ENCODE assay signal across 12 cellular contexts in the genomic region with DNA sequence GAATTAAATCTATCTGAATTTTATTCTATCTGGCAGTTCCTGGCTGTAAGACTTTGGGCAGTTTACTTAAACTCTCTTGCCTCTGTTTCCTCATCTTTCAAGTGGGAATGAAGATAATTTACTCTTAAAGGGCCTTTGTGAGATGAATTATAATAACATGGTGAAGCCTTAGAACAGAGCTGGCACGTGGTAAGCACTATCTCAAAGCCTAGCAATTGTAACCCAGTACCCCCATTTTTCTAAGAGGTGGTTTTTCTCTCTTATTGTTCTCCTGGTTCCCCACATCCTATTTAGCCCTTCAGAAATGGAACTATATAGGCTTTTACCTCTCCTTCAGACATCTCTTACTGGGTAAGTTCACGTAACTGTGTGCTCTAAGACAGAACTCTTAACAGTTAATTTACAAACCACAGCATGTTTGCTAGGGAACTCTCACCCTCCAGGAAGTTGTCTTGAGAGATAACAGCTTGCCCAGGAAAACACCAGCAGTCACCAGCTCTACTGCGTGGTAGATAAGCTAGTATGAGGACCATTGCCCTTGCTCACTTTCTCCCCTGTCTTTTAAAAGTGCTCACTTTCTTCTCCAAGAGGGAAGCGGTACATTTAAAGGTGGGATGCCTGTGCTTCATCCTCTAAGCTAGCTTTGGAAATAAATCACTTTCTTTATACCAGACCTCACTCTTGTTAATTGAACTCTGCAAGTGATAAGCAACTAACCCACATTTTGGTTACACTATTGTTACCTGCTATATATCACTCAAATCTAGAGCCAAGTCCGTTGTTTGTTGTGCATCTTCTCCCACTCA. TPM values are rescaled to one million over a fixed set of nuclear protein-coding genes. Genes with fewer than 3 reads are reported as not detected.
DNase-seq lines count a peak whose midpoint lies in the region; ATAC-seq lines count a peak whose summit lies in the region.
"Had no signal": no experiment of that assay in that cellular context is flagged by ENCODE, and none has a peak within 500 bp of the region (broad histone marks: within the 10 kb centered on the region; RNA-seq: fewer than 3 reads in every experiment).

No MANE protein-coding gene starts in this region.

- H3K27me3 ChIP-seq in CD8-positive, alpha-beta memory T cell (ENCODE audit: insufficient read depth, low read length, poor library complexity, severe bottlenecking) = no peaks in the 10 kb centered on the region
- H3K27me3 ChIP-seq in mesenchymal stem cell (ENCODE audit: control insufficient read depth in 1 of 2, insufficient read depth in 1 of 2, low read length in 2 of 2) = peaks cover 9 to 15% of the 10 kb centered on the region in 2 experiments

- H3K9ac ChIP-seq in mesenchymal stem cell (ENCODE audit: low read length) = no peak overlapping the region

- H3K4me2 ChIP-seq in mesenchymal stem cell (ENCODE audit: low read length, poor library complexity, severe bottlenecking) = no peak overlapping the region

- no peak overlapping the region for H3K4ac ChIP-seq in mesenchymal stem cell (ENCODE audit: low read depth in 1 of 2, low read length in 2 of 2)

- H3K27me3 Mint-ChIP-seq in CD8-positive, alpha-beta memory T cell = no peaks in the 10 kb centered on the region

- no peak overlapping the region for H3K27ac ChIP-seq in CD8-positive, alpha-beta memory T cell (ENCODE audit: low read depth, low read length)
- no peak overlapping the region for H3K27ac ChIP-seq in mesenchymal stem cell (ENCODE audit: low read length, poor library complexity, severe bottlenecking)
- H3K27ac ChIP-seq: C4-2B had no signal

- no peak overlapping the region for H4K8ac ChIP-seq in mesenchymal stem cell (ENCODE audit: low read length)

- H2BK5ac ChIP-seq in mesenchymal stem cell (ENCODE audit: low read depth, low read length, poor library complexity, severe bottlenecking) = no peak overlapping the region

- peak overlapping the region; percentile 42 to 80 (median 72) for H3K4me3 Mint-ChIP-seq in CD8-positive, alpha-beta memory T cell

- H2BK120ac ChIP-seq in mesenchymal stem cell (ENCODE audit: low read depth, low read length) = no peak overlapping the region

- H3K4me1 Mint-ChIP-seq in CD8-positive, alpha-beta memory T cell = peaks cover 38 to 53% (median 42%) of the 10 kb centered on the region in 3 donors

- CTCF ChIA-PET in CD8-positive, alpha-beta memory T cell (lab: Charles Lee) = interaction anchor here (0.8 to 2.5 kb wide), 3 partner anchors 9 to 19 kb away, joined by 3 to 10 read pairs (median 7); a partner anchor contains a TSS

- H3K27ac Mint-ChIP-seq in CD8-positive, alpha-beta memory T cell = peak overlapping the region; percentile 79 to 97 (median 90)
- peak overlapping the region; percentile 58 to 73 for H3K27ac Mint-ChIP-seq in activated naive CD4-positive, alpha-beta T cell treated with anti-CD3 and anti-CD28 coated beads, Interleukin-2, amount 50 U/mL, for 72 hours

- H3K23ac ChIP-seq in mesenchymal stem cell (ENCODE audit: low read length in 2 of 2) = no peak overlapping the region

- H3K9me3 ChIP-seq in CD8-positive, alpha-beta memory T cell (ENCODE audit: low read length) = peaks cover under 1% of the 10 kb centered on the region
- peaks cover 2% of the 10 kb centered on the region for H3K9me3 ChIP-seq in mesenchymal stem cell (ENCODE audit: control insufficient read depth, low read length)

- no peak overlapping the region for H3K14ac ChIP-seq in mesenchymal stem cell (ENCODE audit: low read length in 2 of 2)

- POLR2A ChIA-PET in CD8-positive, alpha-beta memory T cell (lab: Charles Lee) = no interaction called here

- peak overlapping the region; percentile 17 for H3K4me3 ChIP-seq in CD8-positive, alpha-beta memory T cell (ENCODE audit: low read length)
- H3K4me3 ChIP-seq in mesenchymal stem cell (ENCODE audit: insufficient read depth in 1 of 2, low read depth in 1 of 2, low read length in 2 of 2) = no peak overlapping the region

- H3K36me3 Mint-ChIP-seq in CD8-positive, alpha-beta memory T cell = peaks cover 0 to 8% (median 1%) of the 10 kb centered on the region in 3 donors
- no peaks in the 10 kb centered on the region for H3K36me3 Mint-ChIP-seq in activated naive CD4-positive, alpha-beta T cell treated with anti-CD3 and anti-CD28 coated beads, Interleukin-2, amount 50 U/mL, for 72 hours

- no peak overlapping the region for H2AK5ac ChIP-seq in mesenchymal stem cell (ENCODE audit: low read length, severe bottlenecking)

- no peaks in the 10 kb centered on the region for H3K36me3 ChIP-seq in CD8-positive, alpha-beta memory T cell (ENCODE audit: insufficient read depth, low read length)
- no peaks in the 10 kb centered on the region for H3K36me3 ChIP-seq in mesenchymal stem cell (ENCODE audit: control insufficient read depth in 1 of 2, insufficient read depth in 2 of 2, low read depth in 1 of 2, low read length in 2 of 2)

- peak; percentile 48 to 73 for ATAC-seq in activated naive CD4-positive, alpha-beta T cell treated with anti-CD3 and anti-CD28 coated beads, Interleukin-2, amount 50 U/mL, for 72 hours
- ATAC-seq in GM18907 (IDR thresholded peaks at IDR 0.05; ENCODE audit: unreplicated experiment) (no peak), GM18858 (IDR thresholded peaks at IDR 0.05; ENCODE audit: unreplicated experiment) (no peak)

- no peak overlapping the region for H4K91ac ChIP-seq in mesenchymal stem cell (ENCODE audit: low read length)

- H2AFZ ChIP-seq in mesenchymal stem cell (ENCODE audit: low read depth, low read length) = no peak overlapping the region

- 11% methylated on average over 5 of the region's 5 CpGs for WGBS in mesenchymal stem cell

- no peaks in the 10 kb centered on the region for H3K79me1 ChIP-seq in mesenchymal stem cell (replicated peaks; ENCODE audit: low read length, poor library complexity, severe bottlenecking)

- in situ Hi-C loops in KBM-7 (cut with MboI; ENCODE audit: low pct_unique_long_range_greater_than_20kb, low sequenced_read_pairs) = no loop called here

- H2BK12ac ChIP-seq in mesenchymal stem cell (ENCODE audit: low read length in 2 of 2) = no peak overlapping the region

- DNase-seq in CD8-positive, alpha-beta memory T cell = peak in 2 of 5 donors; percentile 30 to 40
- DNase-seq in KBM-7 (peak; percentile 64), mesenchymal stem cell (peak; percentile 9), NCI-H510A (lab: John Stamatoyannopoulos, UW) (no peak)
- DNase-seq in activated naive CD4-positive, alpha-beta T cell treated with anti-CD3 and anti-CD28 coated beads, Interleukin-2, amount 50 U/mL, for 72 hours (ENCODE audit: low spot score in 2 of 2) = no peak
- no peak for DNase-seq in activated effector memory CD4-positive, alpha-beta T cell treated with Interleukin-2 at 50 U/mL for 16 hours
- DNase-seq: activated CD8-positive, alpha-beta memory T cell treated with anti-CD3 and anti-CD28 coated beads, Interleukin-2, amount 50 U/mL, for 4 hours; NCI-H2171; substantia nigra had no signal

- H3K18ac ChIP-seq in mesenchymal stem cell (ENCODE audit: low read depth in 1 of 2, low read length in 2 of 2) = no peak overlapping the region

- peaks cover 37% of the 10 kb centered on the region for H3K4me1 ChIP-seq in CD8-positive, alpha-beta memory T cell (ENCODE audit: insufficient read depth, low read length)
- H3K4me1 ChIP-seq in mesenchymal stem cell (ENCODE audit: control insufficient read depth, insufficient read depth, low read depth, low read length) = no peaks in the 10 kb centered on the region

- peaks cover 0 to 4% (median 2%) of the 10 kb centered on the region in 5 donors for H3K9me3 Mint-ChIP-seq in CD8-positive, alpha-beta memory T cell
- no peaks in the 10 kb centered on the region for H3K9me3 Mint-ChIP-seq in activated naive CD4-positive, alpha-beta T cell treated with anti-CD3 and anti-CD28 coated beads, Interleukin-2, amount 50 U/mL, for 72 hours

- H2BK15ac ChIP-seq in mesenchymal stem cell (ENCODE audit: low read depth, poor library complexity, severe bottlenecking) = no peak overlapping the region

RNA-seq across cellular contexts. Expression of a gene that starts 12.4 kb away (rescaled TPM):
- 10 to 100 TPM; 41.7 to 47.8 TPM for total RNA-seq in CD8-positive, alpha-beta memory T cell
- 156 TPM for polyA plus RNA-seq in CD8-positive, alpha-beta memory T cell
- total RNA-seq in activated naive CD4-positive, alpha-beta T cell treated with anti-CD3 and anti-CD28 coated beads, Interleukin-2, amount 50 U/mL, for 72 hours = 10 to 100 TPM; 43.3 to 51.2 TPM
- 20.3 TPM for polyA plus RNA-seq in mesenchymal stem cell (2013, experiment 1 of 2)
- polyA plus RNA-seq in mesenchymal stem cell (2013, experiment 2 of 2) = 20.1 TPM

Comparison
In these comparisons a context has a peak if more than half of its experiments do, and no peak if none do; other contexts are left out.
1. DNase-seq: peak in KBM-7 (single experiment) and mesenchymal stem cell (single experiment); none in activated naive CD4-positive, alpha-beta T cell treated with anti-CD3 and anti-CD28 coated beads, Interleukin-2, amount 50 U/mL, for 72 hours (0 of 2), activated effector memory CD4-positive, alpha-beta T cell treated with Interleukin-2 at 50 U/mL for 16 hours (single experiment) and NCI-H510A (single experiment).
2. ATAC-seq: peak in activated naive CD4-positive, alpha-beta T cell treated with anti-CD3 and anti-CD28 coated beads, Interleukin-2, amount 50 U/mL, for 72 hours (2 of 2); none in GM18907 (single experiment) and GM18858 (single experiment).